In the genomic region with DNA sequence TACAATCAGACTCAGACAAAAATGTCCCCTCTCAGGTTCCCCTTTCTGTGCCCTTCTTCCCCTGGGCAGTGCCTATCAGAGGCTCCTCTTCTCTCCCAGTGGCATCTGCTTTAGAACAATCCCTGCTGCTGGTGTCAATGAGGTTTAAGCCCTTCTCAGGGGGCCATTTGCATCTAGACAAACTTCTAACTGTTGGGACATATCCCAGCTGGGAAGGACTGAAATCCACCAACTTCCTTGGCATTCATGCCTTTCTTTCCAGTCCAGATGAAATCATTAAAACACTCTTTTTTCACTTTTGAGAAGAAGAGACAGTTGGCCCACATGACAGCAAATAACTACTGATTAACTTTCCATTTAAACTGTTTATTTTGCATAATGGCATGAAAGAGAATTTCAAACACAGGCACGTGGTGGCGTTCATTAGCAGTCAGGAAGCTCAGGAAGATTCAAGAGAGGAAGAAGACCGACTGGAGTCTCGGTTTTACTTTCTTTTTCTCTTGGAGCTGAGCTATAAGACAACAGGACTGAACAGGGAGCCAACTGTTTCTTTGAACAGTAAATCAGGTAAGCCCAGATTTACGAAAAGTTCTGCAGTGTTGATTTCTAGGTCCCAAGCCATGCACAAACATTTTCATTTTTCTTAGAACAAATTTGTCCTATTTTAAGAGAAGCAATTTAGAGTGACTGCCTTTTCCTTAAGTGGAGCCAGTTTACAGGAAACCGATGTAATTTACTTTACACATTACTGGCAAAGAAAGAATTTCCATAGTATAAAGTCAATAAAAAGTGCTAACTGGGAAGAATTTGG, we compare ENCODE assay signal across 8 cellular contexts. TPM values are rescaled to one million over a fixed set of nuclear protein-coding genes. Genes with fewer than 3 reads are reported as not detected.
DNase-seq lines count a peak whose midpoint lies in the region; ATAC-seq and TF ChIP-seq lines count a peak whose summit lies in the region.

A gene (plus strand): TSS at position 488 of the 811 bp plus-strand sequence. CDS start 1,354 bp downstream, outside the sequence.

- peaks cover 55% of the 10 kb centered on the region for H3K4me1 Mint-ChIP-seq in activated naive CD8-positive, alpha-beta T cell treated with anti-CD3 and anti-CD28 coated beads for 36 hours
- peaks cover 76% of the 10 kb centered on the region for H3K4me1 Mint-ChIP-seq in stimulated activated naive CD8-positive, alpha-beta T cell treated with anti-CD3 and anti-CD28 coated beads, Interleukin-15, amount 100 ng/mL, for 72 hours

- ATAC-seq in GM21717 (IDR thresholded peaks at IDR 0.05; ENCODE audit: unreplicated experiment) = peak; percentile 98
- peak; percentile 86 for ATAC-seq in stimulated activated naive CD8-positive, alpha-beta T cell treated with anti-CD3 and anti-CD28 coated beads, Interleukin-15, amount 100 ng/mL, for 72 hours

- H3K27ac Mint-ChIP-seq in activated naive CD8-positive, alpha-beta T cell treated with anti-CD3 and anti-CD28 coated beads for 36 hours = peak within 1 kb of the TSS; percentile 97
- peak within 1 kb of the TSS; percentile 83 to 98 for H3K27ac Mint-ChIP-seq in stimulated activated naive CD8-positive, alpha-beta T cell treated with anti-CD3 and anti-CD28 coated beads, Interleukin-15, amount 100 ng/mL, for 72 hours

- H3K27me3 Mint-ChIP-seq in activated naive CD8-positive, alpha-beta T cell treated with anti-CD3 and anti-CD28 coated beads for 36 hours = no peaks in the 10 kb centered on the region
- no peaks in the 10 kb centered on the region for H3K27me3 Mint-ChIP-seq in stimulated activated naive CD8-positive, alpha-beta T cell treated with anti-CD3 and anti-CD28 coated beads, Interleukin-15, amount 100 ng/mL, for 72 hours

- peaks cover 68% of the 10 kb centered on the region for H3K36me3 Mint-ChIP-seq in activated naive CD8-positive, alpha-beta T cell treated with anti-CD3 and anti-CD28 coated beads for 36 hours

- peak within 1 kb of the TSS; percentile 43 for H3K4me3 ChIP-seq in LNCaP clone FGC (ENCODE audit: low read depth, low read length)

- peak; percentile 30; the same call in 1 of the 2 replicates for TF ChIP-seq CTCF in LNCaP clone FGC (IDR thresholded peaks at IDR 0.05; ENCODE audit: control insufficient read depth, extremely low read depth, insufficient read depth)

- DNase-seq in NCI-H1436 treated with DMSO at 0.1 percent for 48 hours (lab: John Stamatoyannopoulos, UW) (peak; percentile 8), NCI-H1436 (lab: John Stamatoyannopoulos, UW) (no peak), LNCaP clone FGC (ENCODE audit: low read depth) (peak; percentile 35), iris pigment epithelial cell (ENCODE audit: low read depth) (peak; percentile 9)
- DNase-seq in activated naive CD8-positive, alpha-beta T cell treated with anti-CD3 and anti-CD28 coated beads for 36 hours = no peak
- no peak for DNase-seq in stimulated activated naive CD8-positive, alpha-beta T cell treated with anti-CD3 and anti-CD28 coated beads, Interleukin-15, amount 100 ng/mL, for 72 hours
- DNase-seq in activated effector memory CD4-positive, alpha-beta T cell treated with Interleukin-2 at 50 U/mL for 16 hours = no peak

- H3K4me3 Mint-ChIP-seq in activated naive CD8-positive, alpha-beta T cell treated with anti-CD3 and anti-CD28 coated beads for 36 hours = peak within 1 kb of the TSS; percentile 95
- H3K4me3 Mint-ChIP-seq in stimulated activated naive CD8-positive, alpha-beta T cell treated with anti-CD3 and anti-CD28 coated beads, Interleukin-15, amount 100 ng/mL, for 72 hours = peak within 1 kb of the TSS; percentile 83 to 99

- peaks cover 36% of the 10 kb centered on the region for H3K9me3 Mint-ChIP-seq in activated naive CD8-positive, alpha-beta T cell treated with anti-CD3 and anti-CD28 coated beads for 36 hours
- H3K9me3 Mint-ChIP-seq in stimulated activated naive CD8-positive, alpha-beta T cell treated with anti-CD3 and anti-CD28 coated beads, Interleukin-15, amount 100 ng/mL, for 72 hours = peaks cover 38 to 48% of the 10 kb centered on the region in 2 donors

RNA-seq across cellular contexts. Expression of the gene that starts here (rescaled TPM):
- 10 to 100 TPM; 40.7 to 41.2 TPM for total RNA-seq in activated naive CD8-positive, alpha-beta T cell treated with anti-CD3 and anti-CD28 coated beads for 36 hours

Comparison
In these comparisons a context has a peak if more than half of its experiments do, and no peak if none do; other contexts are left out.
1. DNase-seq: peak in NCI-H1436 treated with DMSO at 0.1 percent for 48 hours (single experiment), LNCaP clone FGC (single experiment) and iris pigment epithelial cell (single experiment); none in NCI-H1436 (single experiment), activated naive CD8-positive, alpha-beta T cell treated with anti-CD3 and anti-CD28 coated beads for 36 hours (single experiment), stimulated activated naive CD8-positive, alpha-beta T cell treated with anti-CD3 and anti-CD28 coated beads, Interleukin-15, amount 100 ng/mL, for 72 hours (0 of 2) and activated effector memory CD4-positive, alpha-beta T cell treated with Interleukin-2 at 50 U/mL for 16 hours (single experiment).